In the genomic region with DNA sequence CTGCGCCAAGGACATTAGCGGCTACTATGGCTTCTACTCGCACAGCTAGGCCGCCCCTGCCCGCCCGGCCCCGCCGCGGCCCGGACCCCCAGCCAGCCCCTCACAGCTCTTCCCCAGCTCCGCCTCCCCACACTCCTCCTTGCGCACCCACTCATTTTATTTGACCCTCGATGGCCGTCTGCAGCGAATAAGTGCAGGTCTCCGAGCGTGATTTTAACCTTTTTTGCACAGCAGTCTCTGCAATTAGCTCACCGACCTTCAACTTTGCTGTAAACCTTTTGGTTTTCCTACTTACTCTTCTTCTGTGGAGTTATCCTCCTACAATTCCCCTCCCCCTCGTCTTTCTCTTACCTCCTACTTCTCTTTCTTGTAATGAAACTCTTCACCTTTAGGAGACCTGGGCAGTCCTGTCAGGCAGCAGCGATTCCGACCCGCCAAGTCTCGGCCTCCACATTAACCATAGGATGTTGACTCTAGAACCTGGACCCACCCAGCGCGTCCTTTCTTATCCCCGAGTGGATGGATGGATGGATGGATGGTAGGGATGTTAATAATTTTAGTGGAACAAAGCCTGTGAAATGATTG, we compare ENCODE assay signal across 11 cellular contexts. TPM values are rescaled to one million over a fixed set of nuclear protein-coding genes. Genes with fewer than 3 reads are reported as not detected.
DNase-seq lines count a peak whose midpoint lies in the region; ATAC-seq lines count a peak whose summit lies in the region.
"Had no signal": no experiment of that assay in that cellular context is flagged by ENCODE, and none has a peak within 500 bp of the region (broad histone marks: within the 10 kb centered on the region; RNA-seq: fewer than 3 reads in every experiment).

No MANE protein-coding gene starts in this region.

- DNase-seq in activated CD4-positive, alpha-beta T cell treated with anti-CD3 and anti-CD28 coated beads, Interleukin-2, amount 10 ng/mL, durations not matched to agents 24 days and 14 days = peak; percentile 65
- DNase-seq in activated CD4-positive, alpha-beta T cell treated with anti-CD3 and anti-CD28 coated beads for 48 hours = no peak
- DNase-seq in activated naive CD8-positive, alpha-beta T cell treated with anti-CD3 and anti-CD28 coated beads, Interleukin-2, amount 50 U/mL, for 24 hours = no peak
- peak; percentile 37 for DNase-seq in iPS-NIHi7 (ENCODE audit: extremely low spot score)
- no peak for DNase-seq in GOT3 (lab: John Stamatoyannopoulos, UW)
- DNase-seq in NCI-H146 treated with DMSO at 0.1 percent for 48 hours (lab: John Stamatoyannopoulos, UW; ENCODE audit: unreplicated experiment) = no peak
- DNase-seq: ACHN, NCI-H510A treated with DMSO at 0.1 percent for 48 hours had no signal

- ATAC-seq in activated naive CD8-positive, alpha-beta T cell treated with anti-CD3 and anti-CD28 coated beads, Interleukin-2, amount 50 U/mL, for 24 hours = no peak
- ATAC-seq in stimulated activated memory B cell treated with anti-CD40 and anti-IgM and Interleukin-4, amounts not matched to agents 10 μg/mL and 1 μg/mL and 100 μg/mL, for 72 hours = no peak
- ATAC-seq in GM19397 (IDR thresholded peaks at IDR 0.05; ENCODE audit: unreplicated experiment) = no peak
- ATAC-seq: HCT116 had no signal

- H3K27ac Mint-ChIP-seq in activated CD4-positive, alpha-beta T cell treated with anti-CD3 and anti-CD28 coated beads, Interleukin-2, amount 10 ng/mL, durations not matched to agents 24 days and 14 days = peak overlapping the region; percentile 82
- H3K27ac Mint-ChIP-seq in activated naive CD8-positive, alpha-beta T cell treated with anti-CD3 and anti-CD28 coated beads, Interleukin-2, amount 50 U/mL, for 24 hours = peak overlapping the region; percentile 60
- no peak overlapping the region for H3K27ac Mint-ChIP-seq in stimulated activated memory B cell treated with anti-CD40 and anti-IgM and Interleukin-4, amounts not matched to agents 10 μg/mL and 1 μg/mL and 100 μg/mL, for 72 hours

- peaks cover 86% of the 10 kb centered on the region for H3K27me3 Mint-ChIP-seq in activated CD4-positive, alpha-beta T cell treated with anti-CD3 and anti-CD28 coated beads, Interleukin-2, amount 10 ng/mL, durations not matched to agents 24 days and 14 days
- peaks cover 88% of the 10 kb centered on the region for H3K27me3 Mint-ChIP-seq in activated naive CD8-positive, alpha-beta T cell treated with anti-CD3 and anti-CD28 coated beads, Interleukin-2, amount 50 U/mL, for 24 hours
- peaks cover 80% of the 10 kb centered on the region for H3K27me3 Mint-ChIP-seq in stimulated activated memory B cell treated with anti-CD40 and anti-IgM and Interleukin-4, amounts not matched to agents 10 μg/mL and 1 μg/mL and 100 μg/mL, for 72 hours

- peaks cover 13% of the 10 kb centered on the region for H3K36me3 Mint-ChIP-seq in activated CD4-positive, alpha-beta T cell treated with anti-CD3 and anti-CD28 coated beads, Interleukin-2, amount 10 ng/mL, durations not matched to agents 24 days and 14 days (ENCODE audit: low read depth)
- H3K36me3 Mint-ChIP-seq in activated naive CD8-positive, alpha-beta T cell treated with anti-CD3 and anti-CD28 coated beads, Interleukin-2, amount 50 U/mL, for 24 hours (ENCODE audit: low read depth) = peaks cover 17% of the 10 kb centered on the region
- H3K36me3 Mint-ChIP-seq in stimulated activated memory B cell treated with anti-CD40 and anti-IgM and Interleukin-4, amounts not matched to agents 10 μg/mL and 1 μg/mL and 100 μg/mL, for 72 hours = peaks cover 6% of the 10 kb centered on the region

- H3K4me1 Mint-ChIP-seq in activated CD4-positive, alpha-beta T cell treated with anti-CD3 and anti-CD28 coated beads, Interleukin-2, amount 10 ng/mL, durations not matched to agents 24 days and 14 days = peaks cover 28% of the 10 kb centered on the region
- peaks cover 26% of the 10 kb centered on the region for H3K4me1 Mint-ChIP-seq in activated naive CD8-positive, alpha-beta T cell treated with anti-CD3 and anti-CD28 coated beads, Interleukin-2, amount 50 U/mL, for 24 hours
- peaks cover 21% of the 10 kb centered on the region for H3K4me1 Mint-ChIP-seq in stimulated activated memory B cell treated with anti-CD40 and anti-IgM and Interleukin-4, amounts not matched to agents 10 μg/mL and 1 μg/mL and 100 μg/mL, for 72 hours

- H3K4me3 Mint-ChIP-seq in activated CD4-positive, alpha-beta T cell treated with anti-CD3 and anti-CD28 coated beads, Interleukin-2, amount 10 ng/mL, durations not matched to agents 24 days and 14 days = peak overlapping the region; percentile 77
- peak overlapping the region; percentile 74 for H3K4me3 Mint-ChIP-seq in activated naive CD8-positive, alpha-beta T cell treated with anti-CD3 and anti-CD28 coated beads, Interleukin-2, amount 50 U/mL, for 24 hours
- H3K4me3 Mint-ChIP-seq in stimulated activated memory B cell treated with anti-CD40 and anti-IgM and Interleukin-4, amounts not matched to agents 10 μg/mL and 1 μg/mL and 100 μg/mL, for 72 hours = peak overlapping the region; percentile 72

- H3K9me3 Mint-ChIP-seq in activated CD4-positive, alpha-beta T cell treated with anti-CD3 and anti-CD28 coated beads, Interleukin-2, amount 10 ng/mL, durations not matched to agents 24 days and 14 days = peaks cover 15% of the 10 kb centered on the region
- peaks cover 4% of the 10 kb centered on the region for H3K9me3 Mint-ChIP-seq in activated naive CD8-positive, alpha-beta T cell treated with anti-CD3 and anti-CD28 coated beads, Interleukin-2, amount 50 U/mL, for 24 hours
- H3K9me3 Mint-ChIP-seq in stimulated activated memory B cell treated with anti-CD40 and anti-IgM and Interleukin-4, amounts not matched to agents 10 μg/mL and 1 μg/mL and 100 μg/mL, for 72 hours = peaks cover 6% of the 10 kb centered on the region

- intact Hi-C loops in activated CD4-positive, alpha-beta T cell treated with anti-CD3 and anti-CD28 coated beads, Interleukin-2, amount 10 ng/mL, durations not matched to agents 24 days and 14 days (cut with micrococcal nuclease) = loop anchor here (10.0 kb wide), 1 partner anchor 701 kb away; no protein-coding TSS in a partner anchor

RNA-seq across cellular contexts. Expression of a gene that starts 8.2 kb away (rescaled TPM):
- total RNA-seq in activated CD4-positive, alpha-beta T cell treated with anti-CD3 and anti-CD28 coated beads, Interleukin-2, amount 10 ng/mL, durations not matched to agents 24 days and 14 days = 0.16 TPM in 1 of 2 replicates, not detected in the other

Comparison
In these comparisons a context has a peak if more than half of its experiments do, and no peak if none do; other contexts are left out.
1. DNase-seq: peak in activated CD4-positive, alpha-beta T cell treated with anti-CD3 and anti-CD28 coated beads, Interleukin-2, amount 10 ng/mL, durations not matched to agents 24 days and 14 days (single experiment) and iPS-NIHi7 (single experiment); none in activated CD4-positive, alpha-beta T cell treated with anti-CD3 and anti-CD28 coated beads for 48 hours (single experiment), activated naive CD8-positive, alpha-beta T cell treated with anti-CD3 and anti-CD28 coated beads, Interleukin-2, amount 50 U/mL, for 24 hours (single experiment), GOT3 (single experiment) and NCI-H146 treated with DMSO at 0.1 percent for 48 hours (single experiment).
2. Peak in every context shown above with its lines, with median percentiles within 50 percentile points of each other: H3K4me3 Mint-ChIP-seq.